Comparison of ENCODE assay signal across 1 cellular context in genomic region chr14:99274346-99275221, GRCh38.
TF ChIP-seq lines count a peak whose summit lies in the region.

No MANE protein-coding gene starts in this region.

TF ChIP-seq in HEK293, 187 proteins besides CTCF, POLR2A, EP300 and RAD21 (continued from another document and continues in another):
- peak; percentile 97 for TF ChIP-seq ZNF324 (tag by site-specific recombination; IDR thresholded peaks at IDR 0.05)
- peak; percentile 95 for TF ChIP-seq EGR2 (tag by site-specific recombination; IDR thresholded peaks at IDR 0.05; ENCODE audit: low read depth)
- no peak for TF ChIP-seq ZNF555 (tag by site-specific recombination; conservative IDR thresholded peaks at IDR 0.05)
- TF ChIP-seq ZNF558 (tag by site-specific recombination; IDR thresholded peaks at IDR 0.05): no peak; the same call in 1 of the 2 replicates
- peak; percentile 79; the same call in 1 of the 2 replicates for TF ChIP-seq PBX3 (CRISPR knock-in tag; IDR thresholded peaks at IDR 0.05)
- peak; percentile 78 for TF ChIP-seq WT1 (tag by site-specific recombination; IDR thresholded peaks at IDR 0.05)
- TF ChIP-seq ZNF792 (tag by site-specific recombination; IDR thresholded peaks at IDR 0.05): no peak
- no peak for TF ChIP-seq BCL6B (tag by site-specific recombination; IDR thresholded peaks at IDR 0.05)
- peak; percentile 88 for TF ChIP-seq ZBTB26 (tag by site-specific recombination; optimal IDR thresholded peaks at IDR 0.05)
- TF ChIP-seq ZNF629 (tag by site-specific recombination; IDR thresholded peaks at IDR 0.05): peak; percentile 81
- TF ChIP-seq ZSCAN16 (tag by site-specific recombination; IDR thresholded peaks at IDR 0.05): no peak; the same call in 1 of the 2 replicates
- TF ChIP-seq ZNF133 (tag by site-specific recombination; IDR thresholded peaks at IDR 0.05): no peak
- peak; percentile 73; the same call in 1 of the 2 replicates for TF ChIP-seq TSHZ1 (tag by site-specific recombination; IDR thresholded peaks at IDR 0.05; ENCODE audit: borderline replicate concordance)
- TF ChIP-seq ZNF416 (tag by site-specific recombination; IDR thresholded peaks at IDR 0.05): no peak
- peak; percentile 80; the same call in 1 of the 2 replicates for TF ChIP-seq ZNF660 (tag by site-specific recombination; IDR thresholded peaks at IDR 0.05)
- TF ChIP-seq ZFP3 (tag by site-specific recombination; IDR thresholded peaks at IDR 0.05; ENCODE audit: low read depth): no peak
- TF ChIP-seq ZNF10 (tag by site-specific recombination; IDR thresholded peaks at IDR 0.05): peak; percentile 58; the same call in 1 of the 2 replicates
- TF ChIP-seq ZNF2 (tag by site-specific recombination; IDR thresholded peaks at IDR 0.05): peak; percentile 79
- peak; percentile 73 for TF ChIP-seq KLF9 (tag by site-specific recombination; IDR thresholded peaks at IDR 0.05; ENCODE audit: low read depth)
- TF ChIP-seq ZNF140 (tag by site-specific recombination; IDR thresholded peaks at IDR 0.05): no peak
- no peak for TF ChIP-seq ZNF571 (tag by site-specific recombination; IDR thresholded peaks at IDR 0.05)
- peak; percentile 83 for TF ChIP-seq ZNF76 (tag by site-specific recombination; IDR thresholded peaks at IDR 0.05; ENCODE audit: borderline replicate concordance, low read depth)
- no peak for TF ChIP-seq ZFP41 (tag by site-specific recombination; IDR thresholded peaks at IDR 0.05; ENCODE audit: borderline replicate concordance)
- peak; percentile 84; the same call in 1 of the 2 replicates for TF ChIP-seq ZNF239 (tag by site-specific recombination; IDR thresholded peaks at IDR 0.05)
- peak; percentile 80; the same call in 1 of the 2 replicates for TF ChIP-seq ZSCAN5A (tag by site-specific recombination; IDR thresholded peaks at IDR 0.05)
- no peak for TF ChIP-seq ZNF768 (tag by site-specific recombination; IDR thresholded peaks at IDR 0.05)
- TF ChIP-seq AEBP2 (tag by site-specific recombination; IDR thresholded peaks at IDR 0.05; ENCODE audit: borderline replicate concordance): no peak
- peak; percentile 32; the same call in 1 of the 2 replicates for TF ChIP-seq ZNF394 (tag by site-specific recombination; IDR thresholded peaks at IDR 0.05; ENCODE audit: borderline replicate concordance)
- TF ChIP-seq ZNF423 (tag by site-specific recombination; IDR thresholded peaks at IDR 0.05): peak; percentile 67; the same call in 1 of the 2 replicates
- TF ChIP-seq ZNF596 (tag by site-specific recombination; IDR thresholded peaks at IDR 0.05): peak; percentile 61; the same call in 1 of the 2 replicates
- TF ChIP-seq ZBTB20 (tag by site-specific recombination; IDR thresholded peaks at IDR 0.05): peak; percentile 65; the same call in 1 of the 2 replicates
- no peak for TF ChIP-seq ZNF707 (tag by site-specific recombination; IDR thresholded peaks at IDR 0.05)
- no peak for TF ChIP-seq ZNF473 (tag by site-specific recombination; IDR thresholded peaks at IDR 0.05)
- TF ChIP-seq ZNF398 (tag by site-specific recombination; IDR thresholded peaks at IDR 0.05): peak; percentile 100
- peak; percentile 92 for TF ChIP-seq ZNF366 (tag by site-specific recombination; conservative IDR thresholded peaks at IDR 0.05)
- TF ChIP-seq ZNF426 (tag by site-specific recombination; IDR thresholded peaks at IDR 0.05): no peak
- peak; percentile 91 for TF ChIP-seq ZNF561 (tag by site-specific recombination; IDR thresholded peaks at IDR 0.05; ENCODE audit: borderline replicate concordance)
- TF ChIP-seq ZNF843 (tag by site-specific recombination; IDR thresholded peaks at IDR 0.05): peak; percentile 77
- peak; percentile 95 for TF ChIP-seq PATZ1 (tag by site-specific recombination; IDR thresholded peaks at IDR 0.05)
- no peak for TF ChIP-seq ZNF560 (tag by site-specific recombination; IDR thresholded peaks at IDR 0.05; ENCODE audit: borderline replicate concordance)
- TF ChIP-seq ATF2 (tag by site-specific recombination; IDR thresholded peaks at IDR 0.05; ENCODE audit: low read depth): no peak
- TF ChIP-seq ZNF202 (tag by site-specific recombination; IDR thresholded peaks at IDR 0.05; ENCODE audit: borderline replicate concordance): peak; percentile 64; the same call in 1 of the 2 replicates
- TF ChIP-seq ZNF114 (tag by site-specific recombination; IDR thresholded peaks at IDR 0.05): no peak
- TF ChIP-seq ZNF335 (tag by site-specific recombination; conservative IDR thresholded peaks at IDR 0.05): peak; percentile 74
- peak; percentile 66; the same call in 1 of the 2 replicates for TF ChIP-seq KLF10 (tag by site-specific recombination; IDR thresholded peaks at IDR 0.05)
- no peak for TF ChIP-seq ZNF747 (tag by site-specific recombination; IDR thresholded peaks at IDR 0.05)
- peak; percentile 65; the same call in 1 of the 2 replicates for TF ChIP-seq BCL11A (tag by site-specific recombination; IDR thresholded peaks at IDR 0.05; ENCODE audit: low read depth)
- TF ChIP-seq ZNF302 (tag by site-specific recombination; IDR thresholded peaks at IDR 0.05; ENCODE audit: low read depth): no peak
- TF ChIP-seq ZNF37A (tag by site-specific recombination; IDR thresholded peaks at IDR 0.05): 0 out of 2 replicates have a peak, but pooled peaks have one; percentile 28
- TF ChIP-seq PRDM1 (tag by site-specific recombination; IDR thresholded peaks at IDR 0.05): no peak
- TF ChIP-seq ZNF701 (tag by site-specific recombination; IDR thresholded peaks at IDR 0.05): 0 out of 2 replicates have a peak, but pooled peaks have one; percentile 15
- TF ChIP-seq KLF7 (tag by site-specific recombination; IDR thresholded peaks at IDR 0.05; ENCODE audit: borderline replicate concordance): no peak
- peak; percentile 96 for TF ChIP-seq ZXDB (tag by site-specific recombination; IDR thresholded peaks at IDR 0.05)
- peak; percentile 72 for TF ChIP-seq ZNF341 (tag by site-specific recombination; IDR thresholded peaks at IDR 0.05; ENCODE audit: low read depth)
- peak; percentile 97 for TF ChIP-seq ZFHX2 (tag by site-specific recombination; conservative IDR thresholded peaks at IDR 0.05)
